In the genomic region with DNA sequence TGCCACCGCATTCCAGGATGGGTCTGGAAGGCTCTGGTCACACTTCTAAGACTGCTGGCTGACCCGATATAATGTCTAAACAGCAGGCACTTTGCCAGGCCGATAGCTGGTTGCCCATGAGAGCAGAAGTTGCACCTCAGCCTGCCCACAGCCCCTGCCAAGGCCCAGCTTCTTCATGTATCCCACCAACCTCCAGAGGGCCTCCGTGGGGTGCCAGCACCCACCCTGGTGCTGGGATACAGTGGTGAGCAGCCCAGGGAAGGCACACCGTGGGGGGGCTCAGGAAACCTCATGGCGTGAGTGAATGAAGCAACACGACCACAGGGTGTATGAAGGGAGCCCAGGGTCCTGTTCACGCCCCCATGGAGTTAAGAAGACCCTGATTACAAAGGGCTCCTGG, we compare ENCODE assay signal across 22 cellular contexts. TPM values are rescaled to one million over a fixed set of nuclear protein-coding genes. Genes with fewer than 3 reads are reported as not detected.
"Had no signal": no experiment of that assay in that cellular context is flagged by ENCODE, and none has a peak within 500 bp of the region (broad histone marks: within the 10 kb centered on the region; RNA-seq: fewer than 3 reads in every experiment).

No MANE protein-coding gene starts in this region.

- H2AFZ ChIP-seq: parathyroid adenoma had no signal

- H3K27ac ChIP-seq: breast epithelium, epithelial cell of prostate, left lung, parathyroid adenoma, right atrium auricular region, thoracic aorta, vagina had no signal

- H3K9me3 ChIP-seq: breast epithelium, left lung, right atrium auricular region, thoracic aorta, vagina had no signal

- H3K4me1 ChIP-seq: breast epithelium, left lung, parathyroid adenoma had no signal

- H3K27me3 ChIP-seq: breast epithelium, right atrium auricular region, vagina had no signal

- H3K9ac ChIP-seq: parathyroid adenoma had no signal

- H3K36me3 Mint-ChIP-seq: activated CD4-positive, alpha-beta memory T cell treated with anti-CD3 and anti-CD28 coated beads for 36 hours; activated naive CD4-positive, alpha-beta T cell treated with anti-CD3 and anti-CD28 coated beads, Interleukin-2, amount 50 U/mL, for 72 hours had no signal

- H3K4me3 ChIP-seq: breast epithelium, left lung, lung, right atrium auricular region, thoracic aorta, vagina had no signal

- H3K4me3 Mint-ChIP-seq: activated CD4-positive, alpha-beta memory T cell treated with anti-CD3 and anti-CD28 coated beads for 36 hours; activated T-cell treated with anti-CD3 and anti-CD28 coated beads, Interleukin-2, amount 50 U/mL, for 24 hours; central memory CD8-positive, alpha-beta T cell; naive thymus-derived CD4-positive, alpha-beta T cell had no signal

- H3K4me1 Mint-ChIP-seq: central memory CD8-positive, alpha-beta T cell; naive thymus-derived CD4-positive, alpha-beta T cell had no signal

- H3K36me3 ChIP-seq: breast epithelium, left lung, right atrium auricular region, thoracic aorta, vagina had no signal

- DNase-seq: activated CD4-positive, alpha-beta memory T cell treated with anti-CD3 and anti-CD28 coated beads for 36 hours; activated CD4-positive, alpha-beta T cell treated with anti-CD3 and anti-CD28 coated beads for 48 hours; activated CD8-positive, alpha-beta memory T cell treated with anti-CD3 and anti-CD28 coated beads, Interleukin-2, amount 50 U/mL, for 4 hours; activated T-cell treated with anti-CD3 and anti-CD28 coated beads, Interleukin-2, amount 50 U/mL, for 24 hours; dermis blood vessel endothelial cell; effector CD4-positive, alpha-beta T cell; left lung; naive thymus-derived CD4-positive, alpha-beta T cell; occipital lobe; stimulated activated naive CD8-positive, alpha-beta T cell treated with anti-CD3 and anti-CD28 coated beads, Interleukin-15, Interleukin-2, amounts not matched to agents 100 U/mL and 50 U/mL, for 24 hours; trophoblast cell had no signal

- H3K27me3 Mint-ChIP-seq: activated T-cell treated with anti-CD3 and anti-CD28 coated beads, Interleukin-2, amount 50 U/mL, for 24 hours had no signal

- H3K27ac Mint-ChIP-seq: activated CD4-positive, alpha-beta memory T cell treated with anti-CD3 and anti-CD28 coated beads for 36 hours; activated naive CD4-positive, alpha-beta T cell treated with anti-CD3 and anti-CD28 coated beads, Interleukin-2, amount 50 U/mL, for 72 hours; activated T-cell treated with anti-CD3 and anti-CD28 coated beads, Interleukin-2, amount 50 U/mL, for 24 hours; naive thymus-derived CD4-positive, alpha-beta T cell had no signal

- H3K9me3 Mint-ChIP-seq: activated CD4-positive, alpha-beta memory T cell treated with anti-CD3 and anti-CD28 coated beads for 36 hours; central memory CD8-positive, alpha-beta T cell had no signal

- H3K79me2 ChIP-seq: parathyroid adenoma had no signal

- ATAC-seq: activated naive CD4-positive, alpha-beta T cell treated with anti-CD3 and anti-CD28 coated beads, Interleukin-2, amount 50 U/mL, for 72 hours; left lung; naive thymus-derived CD4-positive, alpha-beta T cell; stimulated activated naive CD8-positive, alpha-beta T cell treated with anti-CD3 and anti-CD28 coated beads, Interleukin-15, Interleukin-2, amounts not matched to agents 100 U/mL and 50 U/mL, for 24 hours had no signal

RNA-seq across cellular contexts. Expression of gene GLI2, which starts 16.2 kb away (rescaled TPM):
- total RNA-seq: activated CD4-positive, alpha-beta memory T cell treated with anti-CD3 and anti-CD28 coated beads for 36 hours; activated CD8-positive, alpha-beta memory T cell treated with anti-CD3 and anti-CD28 coated beads for 36 hours; activated naive CD4-positive, alpha-beta T cell treated with anti-CD3 and anti-CD28 coated beads, Interleukin-2, amount 50 U/mL, for 72 hours; pulmonary artery endothelial cell had no signal
- polyA plus RNA-seq: naive thymus-derived CD4-positive, alpha-beta T cell had no signal
